Comparison of ENCODE assay signal across 8 cellular contexts in genomic region chr6:27177454-27178000, GRCh38.
DNase-seq lines count a peak whose midpoint lies in the region; ATAC-seq lines count a peak whose summit lies in the region.

No MANE protein-coding gene starts in this region.

- WGBS in mesodermal cell (ENCODE audit: insufficient coverage in 2 of 2), 2 experiments, result 0 to 1% methylated on average over 9 to 21 of the region's 30 CpGs

- no peaks in the 10 kb centered on the region for H3K9me3 ChIP-seq in endocrine pancreas (ENCODE audit: control insufficient read depth, low read length)
- peaks cover 3% of the 10 kb centered on the region for H3K9me3 ChIP-seq in mesodermal cell (ENCODE audit: control insufficient read depth, low read length)

- DNase-seq in C1 segment of cervical spinal cord (lab: John Stamatoyannopoulos, UW), result peak in 13 of 14 donors; percentile 9 to 74 (median 62)
- DNase-seq in NCI-H748 (lab: John Stamatoyannopoulos, UW; ENCODE audit: unreplicated experiment), result peak; percentile 93
- DNase-seq in activated CD8-positive, alpha-beta memory T cell treated with anti-CD3 and anti-CD28 coated beads for 48 hours (ENCODE audit: low read depth in 2 of 3, low spot score in 2 of 3), result peak in 2 of 3 experiments; percentile 52 to 58
- DNase-seq in stimulated activated CD8-positive, alpha-beta memory T cell treated with anti-CD3 and anti-CD28 coated beads, Interleukin-15, amount 100 ng/mL, for 48 hours (ENCODE audit: low read depth in 2 of 2), result peak; percentile 67 to 73

- peak overlapping the region; percentile 76 for H3K9ac ChIP-seq in endocrine pancreas (ENCODE audit: control insufficient read depth, insufficient read depth, low read length)

- H3K36me3 ChIP-seq in endocrine pancreas (ENCODE audit: control insufficient read depth, insufficient read depth, low read length) (no peaks in the 10 kb centered on the region), mesodermal cell (ENCODE audit: control insufficient read depth, insufficient read depth, low read length) (no peaks in the 10 kb centered on the region)

- peak overlapping the region; percentile 83 for H3K4me3 ChIP-seq in endocrine pancreas (ENCODE audit: control insufficient read depth, insufficient read depth, low read length)
- H3K4me3 ChIP-seq in mesodermal cell (ENCODE audit: extremely low read depth, insufficient read depth, low read length, poor library complexity, severe bottlenecking), result peak overlapping the region; percentile 98

- ATAC-seq in GM19043 (IDR thresholded peaks at IDR 0.05; ENCODE audit: low read depth, unreplicated experiment), result peak; percentile 60
- peak; percentile 68 for ATAC-seq in HG03439 (IDR thresholded peaks at IDR 0.05; ENCODE audit: unreplicated experiment)

- peaks cover 2% of the 10 kb centered on the region for H3K27me3 ChIP-seq in endocrine pancreas (ENCODE audit: control insufficient read depth, insufficient read depth, low read length)

- H3K4me1 ChIP-seq in endocrine pancreas (ENCODE audit: control insufficient read depth, insufficient read depth, low read length) (no peaks in the 10 kb centered on the region), mesodermal cell (ENCODE audit: control insufficient read depth, insufficient read depth, low read length, poor library complexity, severe bottlenecking) (no peaks in the 10 kb centered on the region)

- H3K27ac ChIP-seq in mesodermal cell (ENCODE audit: low read depth, low read length, severe bottlenecking), result peak overlapping the region; percentile 70

Comparison
In these comparisons a context has a peak if more than half of its experiments do, and no peak if none do; other contexts are left out.
1. Peak in every context shown above with its lines: DNase-seq, ATAC-seq, H3K4me3 ChIP-seq and H3K27ac ChIP-seq.